21 cellular contexts compared by ENCODE assay signal in genomic region chr19:37942516-37942902, GRCh38. TPM values are rescaled to one million over a fixed set of nuclear protein-coding genes. Genes with fewer than 3 reads are reported as not detected.
"Had no signal": no experiment of that assay in that cellular context is flagged by ENCODE, and none has a peak within 500 bp of the region (broad histone marks: within the 10 kb centered on the region; RNA-seq: fewer than 3 reads in every experiment).

No MANE protein-coding gene starts in this region.

- H3K9me3 Mint-ChIP-seq: activated naive CD4-positive, alpha-beta T cell treated with anti-CD3 and anti-CD28 coated beads, Interleukin-2, amount 50 U/mL, for 24 hours; activated T-cell treated with anti-CD3 and anti-CD28 coated beads, Interleukin-2, amount 50 U/mL, for 24 hours; natural killer cell had no signal

- H3K4me3 ChIP-seq: adrenal gland, left lung, mucosa of descending colon, right atrium auricular region, skin epidermis, suprapubic skin, upper lobe of left lung had no signal

- H3K36me3 ChIP-seq: adrenal gland, left lung, right atrium auricular region, suprapubic skin, upper lobe of left lung had no signal

- FAIRE-seq: keratinocyte had no signal

- H3K4me3 Mint-ChIP-seq: activated CD4-positive, alpha-beta memory T cell treated with anti-CD3 and anti-CD28 coated beads, Interleukin-2, amount 10 ng/mL, durations not matched to agents 7 days and 5 days; activated naive CD4-positive, alpha-beta T cell treated with anti-CD3 and anti-CD28 coated beads, Interleukin-2, amount 50 U/mL, for 24 hours; activated T-cell treated with anti-CD3 and anti-CD28 coated beads, Interleukin-2, amount 50 U/mL, for 24 hours; natural killer cell had no signal

- H3K27ac Mint-ChIP-seq: activated CD4-positive, alpha-beta memory T cell treated with anti-CD3 and anti-CD28 coated beads, Interleukin-2, amount 10 ng/mL, durations not matched to agents 7 days and 5 days; activated naive CD4-positive, alpha-beta T cell treated with anti-CD3 and anti-CD28 coated beads, Interleukin-2, amount 50 U/mL, for 24 hours; activated T-cell treated with anti-CD3 and anti-CD28 coated beads, Interleukin-2, amount 50 U/mL, for 24 hours; natural killer cell had no signal

- H3K27ac ChIP-seq: adrenal gland, left lung, right atrium auricular region, skin epidermis, suprapubic skin, upper lobe of left lung had no signal

- H3K27me3 Mint-ChIP-seq: activated CD4-positive, alpha-beta memory T cell treated with anti-CD3 and anti-CD28 coated beads, Interleukin-2, amount 10 ng/mL, durations not matched to agents 7 days and 5 days; activated naive CD4-positive, alpha-beta T cell treated with anti-CD3 and anti-CD28 coated beads, Interleukin-2, amount 50 U/mL, for 24 hours; activated T-cell treated with anti-CD3 and anti-CD28 coated beads, Interleukin-2, amount 50 U/mL, for 24 hours had no signal

- DNase-seq: activated CD4-positive, alpha-beta memory T cell treated with anti-CD3 and anti-CD28 coated beads, Interleukin-2, amount 10 ng/mL, durations not matched to agents 7 days and 5 days; activated T-cell treated with anti-CD3 and anti-CD28 coated beads, Interleukin-2, amount 50 U/mL, for 24 hours; adrenal gland; hippocampal formation; left lung; mammary epithelial cell; mucosa of descending colon; natural killer cell; nucleus accumbens; stimulated activated CD4-positive, alpha-beta T cell treated with anti-CD3 and anti-CD28 coated beads, Interleukin-4, amount 100 ng/mL, for 24 hours; stimulated activated naive CD8-positive, alpha-beta T cell treated with anti-CD3 and anti-CD28 coated beads, Interleukin-15, Interleukin-2, amounts not matched to agents 100 U/mL and 50 U/mL, for 24 hours; upper lobe of left lung had no signal

- H3K4me1 Mint-ChIP-seq: activated CD4-positive, alpha-beta memory T cell treated with anti-CD3 and anti-CD28 coated beads, Interleukin-2, amount 10 ng/mL, durations not matched to agents 7 days and 5 days had no signal

- H3K36me3 Mint-ChIP-seq: natural killer cell had no signal

- H3K9me3 ChIP-seq: adrenal gland, left lung, mucosa of descending colon, right atrium auricular region, suprapubic skin, upper lobe of left lung had no signal

- ATAC-seq: esophagus mucosa; left lung; natural killer cell; stimulated activated naive CD8-positive, alpha-beta T cell treated with anti-CD3 and anti-CD28 coated beads, Interleukin-15, Interleukin-2, amounts not matched to agents 100 U/mL and 50 U/mL, for 24 hours had no signal

- H3K4me1 ChIP-seq: adrenal gland, left lung, right atrium auricular region, suprapubic skin had no signal

RNA-seq across cellular contexts. Expression of gene WDR87, which starts 36.1 kb away (rescaled TPM):
- total RNA-seq: activated CD4-positive, alpha-beta memory T cell treated with anti-CD3 and anti-CD28 coated beads, Interleukin-2, amount 10 ng/mL, durations not matched to agents 7 days and 5 days; adrenal gland; cardiac septum; esophagus mucosa; left lung; mammary epithelial cell; mucosa of descending colon; natural killer cell; posterior vena cava; right atrium auricular region; suprapubic skin; T-helper 1 cell treated with Interleukin-12 subunit alpha and Interleukin-12 subunit beta and Interleukin-4 antibody, amounts not matched to agents 30 ng/mL and 1 ng/mL, for 36 hours; upper lobe of left lung had no signal
- polyA plus RNA-seq: keratinocyte, mammary epithelial cell had no signal
